7 cellular contexts compared by ENCODE assay signal in the genomic region with DNA sequence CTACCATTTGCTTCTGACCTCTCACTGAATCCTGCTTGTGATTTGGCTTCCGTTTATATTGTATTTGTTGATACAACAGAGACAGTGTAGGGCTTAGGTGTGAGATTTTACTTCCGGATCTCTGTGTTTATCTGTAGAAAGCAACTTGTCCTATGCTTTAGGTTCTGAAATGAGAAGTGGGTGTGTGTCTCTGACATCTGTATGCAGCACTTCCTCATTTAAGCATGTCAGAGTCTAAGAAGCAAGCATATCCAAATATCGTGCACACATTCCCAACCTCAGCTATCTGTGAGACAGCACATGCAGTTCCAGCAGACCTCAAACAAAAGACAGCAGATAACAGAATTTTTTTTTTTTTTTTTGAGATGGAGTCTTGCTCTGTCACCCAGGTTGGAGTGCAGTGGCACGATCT.
A peak's percentile ranks its signal among the peaks of the same experiment; 100 is the strongest.
DNase-seq lines count a peak whose midpoint lies in the region; ATAC-seq and TF ChIP-seq lines count a peak whose summit lies in the region.

No MANE protein-coding gene starts in this region.

- H3K27ac ChIP-seq in RWPE1 = peak overlapping the region; percentile 29

- DNase-seq in RWPE1 (ENCODE audit: low spot score) (no peak), inferior parietal cortex (ENCODE audit: extremely low spot score) (peak; percentile 60), NCI-H146 treated with DMSO at 0.1 percent for 48 hours (lab: John Stamatoyannopoulos, UW; ENCODE audit: unreplicated experiment) (no peak), DMS153 treated with DMSO at 0.1 percent for 48 hours (lab: John Stamatoyannopoulos, UW; ENCODE audit: unreplicated experiment) (no peak), AG08395 (ENCODE audit: low spot score) (no peak)

- ATAC-seq in GM19025 (IDR thresholded peaks at IDR 0.05; ENCODE audit: low read depth, unreplicated experiment) (peak; percentile 98), HG02943 (IDR thresholded peaks at IDR 0.05; ENCODE audit: low read depth, unreplicated experiment) (peak; percentile 96)

- TF ChIP-seq CTCF in RWPE1 (conservative IDR thresholded peaks at IDR 0.05; ENCODE audit: low read depth) = no peak

- POLR2A ChIA-PET in RWPE1 (lab: Yijun Ruan, JAX; ENCODE audit: low non-redundant PET) = no interaction called here

- CTCF ChIA-PET in RWPE1 (lab: Yijun Ruan, JAX) = interaction anchor here (0.6 to 0.9 kb wide), 2 partner anchors 204 to 737 kb away, joined by 3 to 4 read pairs; no protein-coding TSS in a partner anchor
